Comparison of ENCODE assay signal across 26 cellular contexts in genomic region chr10:21699575-21699974, GRCh38.
"Had no signal": no experiment of that assay in that cellular context is flagged by ENCODE, and none has a peak within 500 bp of the region (broad histone marks: within the 10 kb centered on the region; RNA-seq: fewer than 3 reads in every experiment).

No MANE protein-coding gene starts in this region.

- H3K27me3 ChIP-seq: colonic mucosa, esophagus squamous epithelium, gastrocnemius medialis, heart right ventricle, left lung had no signal

- H3K4me3 Mint-ChIP-seq: dendritic cell treated with granulocyte-macrophage colony-stimulating factor and Interleukin-4, amounts not matched to agents 40 ng/mL and 50 ng/mL, for 4 days; effector memory CD8-positive, alpha-beta T cell; mesothelial cell of epicardium; naive B cell had no signal

- H3K36me3 ChIP-seq: colonic mucosa, gastrocnemius medialis, lower lobe of right lung had no signal

- H3K4me3 ChIP-seq: colonic mucosa, esophagus squamous epithelium, gastrocnemius medialis, heart right ventricle, left lung, lower lobe of right lung, mucosa of descending colon had no signal

- H3K9me3 ChIP-seq: colonic mucosa had no signal

- H3K27ac Mint-ChIP-seq: dendritic cell treated with granulocyte-macrophage colony-stimulating factor and Interleukin-4, amounts not matched to agents 40 ng/mL and 50 ng/mL, for 4 days; effector memory CD8-positive, alpha-beta T cell; mesothelial cell of epicardium; naive thymus-derived CD8-positive, alpha-beta T cell had no signal

- H3K27me3 Mint-ChIP-seq: dendritic cell treated with granulocyte-macrophage colony-stimulating factor and Interleukin-4, amounts not matched to agents 40 ng/mL and 50 ng/mL, for 4 days; effector memory CD8-positive, alpha-beta T cell; naive B cell; naive thymus-derived CD8-positive, alpha-beta T cell had no signal

- ATAC-seq: effector memory CD8-positive, alpha-beta T cell; esophagus mucosa; gastrocnemius medialis; heart right ventricle; left cardiac atrium; left lung; left ventricle myocardium superior; lower lobe of right lung; mucosa of descending colon; naive thymus-derived CD8-positive, alpha-beta T cell had no signal

- DNase-seq: colonic mucosa; cortex of kidney; effector CD8-positive, alpha-beta T cell; effector memory CD8-positive, alpha-beta T cell; erythroblast; esophagus squamous epithelium; foreskin fibroblast; foreskin melanocyte; gastrocnemius medialis; glutamatergic neuron; head of caudate nucleus; heart right ventricle; hippocampal formation; left cardiac atrium; left lung; left ventricle myocardium superior; lower lobe of right lung; mesenchymal stem cell; mucosa of descending colon; naive B cell; naive thymus-derived CD8-positive, alpha-beta T cell had no signal

- H3K27ac ChIP-seq: colonic mucosa, epithelial cell of prostate, esophagus squamous epithelium, gastrocnemius medialis, heart right ventricle, left lung, lower lobe of right lung had no signal

- H3K4me1 ChIP-seq: colonic mucosa, lower lobe of right lung had no signal

- FAIRE-seq: keratinocyte had no signal
